Comparison of ENCODE assay signal across 29 cellular contexts in the genomic region with DNA sequence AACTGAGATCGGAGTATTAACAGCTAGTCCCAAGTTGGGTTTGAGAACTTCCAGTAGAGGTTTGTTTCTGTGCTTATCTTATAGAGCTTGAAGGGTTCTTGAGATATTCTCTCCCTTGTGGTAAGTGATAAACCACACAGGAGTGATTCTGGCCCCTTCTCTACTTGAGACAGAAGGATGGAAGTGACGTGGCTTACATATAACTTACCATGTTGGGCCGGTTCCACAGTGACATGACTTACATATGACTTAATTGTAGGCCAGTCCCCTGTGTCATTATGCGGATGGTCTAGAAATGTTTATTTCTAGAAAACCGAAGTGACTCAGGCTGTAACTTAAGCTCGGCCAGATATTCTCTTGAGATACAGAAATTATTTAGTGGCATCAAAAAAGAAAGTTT.
DNase-seq lines count a peak whose midpoint lies in the region; ATAC-seq and TF ChIP-seq lines count a peak whose summit lies in the region.
"Had no signal": no experiment of that assay in that cellular context is flagged by ENCODE, and none has a peak within 500 bp of the region (broad histone marks: within the 10 kb centered on the region; RNA-seq: fewer than 3 reads in every experiment).

No MANE protein-coding gene starts in this region.

- no peaks in the 10 kb centered on the region for H3K9me3 ChIP-seq in heart left ventricle
- H3K9me3 ChIP-seq in tibial nerve = no peaks in the 10 kb centered on the region
- H3K9me3 ChIP-seq: Caco-2, pancreas, thyroid gland had no signal

- TF ChIP-seq EP300 in tibial nerve (IDR thresholded peaks at IDR 0.05) = no peak

- peaks cover 0 to 12% (median 0%) of the 10 kb centered on the region in 12 donors for H3K4me1 ChIP-seq in heart left ventricle
- H3K4me1 ChIP-seq in tibial nerve = peaks cover 0 to 8% (median 0%) of the 10 kb centered on the region in 4 donors
- H3K4me1 ChIP-seq: Caco-2 had no signal

- TF ChIP-seq CTCF in heart left ventricle (IDR thresholded peaks at IDR 0.05) (no peak), tibial nerve (IDR thresholded peaks at IDR 0.05) (no peak)

- intact Hi-C loops in heart left ventricle (cut with DNase I) = no loop called here

- peaks cover 0 to 50% (median 36%) of the 10 kb centered on the region in 9 donors for H3K36me3 ChIP-seq in heart left ventricle
- peaks cover 0 to 48% (median 16%) of the 10 kb centered on the region in 3 donors for H3K36me3 ChIP-seq in tibial nerve

- TF ChIP-seq POLR2A in heart left ventricle (IDR thresholded peaks at IDR 0.05) (no peak), tibial nerve (IDR thresholded peaks at IDR 0.05) (no peak)

- DNase-seq in stromal cell of bone marrow (ENCODE audit: low read depth) (peak; percentile 25), heart left ventricle (no peak), COR-L47 (lab: John Stamatoyannopoulos, UW) (no peak), tibial nerve (ENCODE audit: low spot score in 2 of 2) (no peak)
- DNase-seq: activated CD4-positive, alpha-beta T cell treated with anti-CD3 and anti-CD28 coated beads, Interleukin-2, amount 50 U/mL, for 1 hour; activated CD8-positive, alpha-beta memory T cell treated with anti-CD3 and anti-CD28 coated beads, Interleukin-2, amount 10 ng/mL, durations not matched to agents 7 days and 5 days; activated naive CD4-positive, alpha-beta T cell treated with anti-CD3 and anti-CD28 coated beads for 36 hours; C1 segment of cervical spinal cord; Caco-2; DMS79 treated with DMSO at 0.1 percent for 48 hours; effector CD4-positive, alpha-beta T cell; foreskin melanocyte; hippocampal formation; KBM-7; NCI-H1105; NCI-H187 treated with DMSO at 0.1 percent for 48 hours; NCI-H526; nephron progenitor cell; NK-92 treated with Interleukin-12 subunit alpha and Interleukin-12 subunit beta, amount 100 ng/mL, for 24 hours; pancreas; PC-9; Right ventricle myocardium superior; small intestine; stimulated activated naive CD8-positive, alpha-beta T cell treated with anti-CD3 and anti-CD28 coated beads, Interleukin-15, amount 100 ng/mL, for 72 hours; thyroid gland had no signal

- no peaks in the 10 kb centered on the region for H3K27me3 Mint-ChIP-seq in activated T-helper 17 cell treated with anti-CD3 and anti-CD28 coated beads, Interleukin-2, amount 50 U/mL, for 72 hours
- H3K27me3 Mint-ChIP-seq: activated CD8-positive, alpha-beta memory T cell treated with anti-CD3 and anti-CD28 coated beads, Interleukin-2, amount 10 ng/mL, durations not matched to agents 7 days and 5 days; stimulated activated naive CD8-positive, alpha-beta T cell treated with anti-CD3 and anti-CD28 coated beads, Interleukin-15, amount 100 ng/mL, for 72 hours had no signal

- no peak overlapping the region for H3K27ac ChIP-seq in heart left ventricle
- H3K27ac ChIP-seq in tibial nerve = no peak overlapping the region
- H3K27ac ChIP-seq: epithelial cell of prostate, PC-9, thyroid gland had no signal

- H3K27ac Mint-ChIP-seq in activated T-helper 17 cell treated with anti-CD3 and anti-CD28 coated beads, Interleukin-2, amount 50 U/mL, for 72 hours = no peak overlapping the region
- H3K27ac Mint-ChIP-seq: activated CD8-positive, alpha-beta memory T cell treated with anti-CD3 and anti-CD28 coated beads, Interleukin-2, amount 10 ng/mL, durations not matched to agents 7 days and 5 days; activated naive CD4-positive, alpha-beta T cell treated with anti-CD3 and anti-CD28 coated beads for 36 hours; stimulated activated naive CD8-positive, alpha-beta T cell treated with anti-CD3 and anti-CD28 coated beads, Interleukin-15, amount 100 ng/mL, for 72 hours had no signal

- no peak overlapping the region for H3K4me3 ChIP-seq in heart left ventricle
- H3K4me3 ChIP-seq in tibial nerve = no peak overlapping the region
- H3K4me3 ChIP-seq: pancreas, PC-9, thyroid gland had no signal

- H3K9me3 Mint-ChIP-seq in activated T-helper 17 cell treated with anti-CD3 and anti-CD28 coated beads, Interleukin-2, amount 50 U/mL, for 72 hours = no peaks in the 10 kb centered on the region
- H3K9me3 Mint-ChIP-seq: activated naive CD4-positive, alpha-beta T cell treated with anti-CD3 and anti-CD28 coated beads for 36 hours; stimulated activated naive CD8-positive, alpha-beta T cell treated with anti-CD3 and anti-CD28 coated beads, Interleukin-15, amount 100 ng/mL, for 72 hours had no signal

- peaks cover 43% of the 10 kb centered on the region for H3K36me3 Mint-ChIP-seq in activated T-helper 17 cell treated with anti-CD3 and anti-CD28 coated beads, Interleukin-2, amount 50 U/mL, for 72 hours (ENCODE audit: low read depth)

- ATAC-seq in GM19035 (IDR thresholded peaks at IDR 0.05; ENCODE audit: unreplicated experiment) (peak; percentile 80), HG02981 (IDR thresholded peaks at IDR 0.05; ENCODE audit: unreplicated experiment) (peak; percentile 61), heart left ventricle (no peak)
- ATAC-seq in activated T-helper 17 cell treated with anti-CD3 and anti-CD28 coated beads, Interleukin-2, amount 50 U/mL, for 72 hours (replicated peaks) = peak; percentile 45
- ATAC-seq: activated CD8-positive, alpha-beta memory T cell treated with anti-CD3 and anti-CD28 coated beads, Interleukin-2, amount 10 ng/mL, durations not matched to agents 7 days and 5 days; pancreas; stimulated activated naive CD8-positive, alpha-beta T cell treated with anti-CD3 and anti-CD28 coated beads, Interleukin-15, amount 100 ng/mL, for 72 hours had no signal

- WGBS in heart left ventricle, 4 donors = 79 to 86% (median 82%) methylated on average over 6 of the region's 6 CpGs
- 91% methylated on average over 6 of the region's 6 CpGs for WGBS in tibial nerve, 2 donors

- no peak overlapping the region for H3K4me3 Mint-ChIP-seq in activated T-helper 17 cell treated with anti-CD3 and anti-CD28 coated beads, Interleukin-2, amount 50 U/mL, for 72 hours
- H3K4me3 Mint-ChIP-seq: activated CD8-positive, alpha-beta memory T cell treated with anti-CD3 and anti-CD28 coated beads, Interleukin-2, amount 10 ng/mL, durations not matched to agents 7 days and 5 days; activated naive CD4-positive, alpha-beta T cell treated with anti-CD3 and anti-CD28 coated beads for 36 hours; nephron progenitor cell; stimulated activated naive CD8-positive, alpha-beta T cell treated with anti-CD3 and anti-CD28 coated beads, Interleukin-15, amount 100 ng/mL, for 72 hours had no signal

- H3K4me1 Mint-ChIP-seq in activated T-helper 17 cell treated with anti-CD3 and anti-CD28 coated beads, Interleukin-2, amount 50 U/mL, for 72 hours = peaks cover 23% of the 10 kb centered on the region
- H3K4me1 Mint-ChIP-seq: activated CD8-positive, alpha-beta memory T cell treated with anti-CD3 and anti-CD28 coated beads, Interleukin-2, amount 10 ng/mL, durations not matched to agents 7 days and 5 days had no signal

- H3K27me3 ChIP-seq in heart left ventricle (no peaks in the 10 kb centered on the region), tibial nerve (no peaks in the 10 kb centered on the region)
- H3K27me3 ChIP-seq: pancreas, thyroid gland had no signal

Comparison
In these comparisons a context has a peak if more than half of its experiments do, and no peak if none do; other contexts are left out.
1. ATAC-seq: peak in GM19035 (single experiment), HG02981 (single experiment) and activated T-helper 17 cell treated with anti-CD3 and anti-CD28 coated beads, Interleukin-2, amount 50 U/mL, for 72 hours (single experiment); none in heart left ventricle (0 of 4).